In genomic region chr6:21556968-21557721, GRCh38 we compare ENCODE assay signal across 19 cellular contexts. TPM values are rescaled to one million over a fixed set of nuclear protein-coding genes. Genes with fewer than 3 reads are reported as not detected.
A peak's percentile ranks its signal among the peaks of the same experiment; 100 is the strongest.
DNase-seq lines count a peak whose midpoint lies in the region; ATAC-seq, FAIRE-seq and TF ChIP-seq lines count a peak whose summit lies in the region.
"Had no signal": no experiment of that assay in that cellular context is flagged by ENCODE, and none has a peak within 500 bp of the region (broad histone marks: within the 10 kb centered on the region; RNA-seq: fewer than 3 reads in every experiment).

No MANE protein-coding gene starts in this region.

- H2AFZ ChIP-seq in endothelial cell of umbilical vein (ENCODE audit: low read depth, low read length) = no peak overlapping the region

- no peak overlapping the region for H3K4me3 Mint-ChIP-seq in progenitor cell of endocrine pancreas (ENCODE audit: low read depth)
- H3K4me3 Mint-ChIP-seq in chondrocyte (ENCODE audit: unreplicated experiment) = no peak overlapping the region
- H3K4me3 Mint-ChIP-seq: activated B cell treated with CpG ODN at 0.5 μM for 24 hours; memory B cell; natural killer cell treated with Interleukin-12 subunit alpha and Interleukin-12 subunit beta and Interleukin-15 and Interleukin-18, amount 100 ng/mL, for 72 hours had no signal

- TF ChIP-seq CTCF in endothelial cell of umbilical vein (IDR thresholded peaks at IDR 0.05; ENCODE audit: extremely low read depth in 1 of 2, insufficient read depth in 1 of 2, low read depth in 1 of 2, low read length in 2 of 2) = no peak
- TF ChIP-seq CTCF in pancreas (IDR thresholded peaks at IDR 0.05) = no peak
- no peak for TF ChIP-seq CTCF in progenitor cell of endocrine pancreas (IDR thresholded peaks at IDR 0.05; ENCODE audit: unreplicated experiment)
- TF ChIP-seq CTCF in chondrocyte (IDR thresholded peaks at IDR 0.05) = no peak

- H3K27ac Mint-ChIP-seq in progenitor cell of endocrine pancreas (no peak overlapping the region), chondrocyte (ENCODE audit: unreplicated experiment) (no peak overlapping the region)
- H3K27ac Mint-ChIP-seq: activated B cell treated with CpG ODN at 0.5 μM for 24 hours; activated T-helper 2 cell treated with anti-CD3 and anti-CD28 coated beads, Interferon-gamma antibody, Interleukin-2, Interleukin-4, amounts not matched to agents 10 μg/mL and 5 μg/mL and 100 μg/mL, durations not matched to agents 14 hours and 24 hours and 36 hours; memory B cell; natural killer cell treated with Interleukin-12 subunit alpha and Interleukin-12 subunit beta and Interleukin-15 and Interleukin-18, amount 100 ng/mL, for 72 hours had no signal

- no TSS peak for BruUV-seq in endothelial cell of umbilical vein (replicated peaks; lab: Mats Ljungman, UMichigan)

- H3K36me3 ChIP-seq in endothelial cell of umbilical vein (ENCODE audit: control insufficient read depth in 2 of 2, extremely low read depth in 1 of 2, insufficient read depth in 2 of 2, low read length in 2 of 2) (no peaks in the 10 kb centered on the region), pancreas (no peaks in the 10 kb centered on the region)
- H3K36me3 ChIP-seq: HAP-1, right atrium auricular region had no signal

- FAIRE-seq in endothelial cell of umbilical vein (lab: Jason Lieb, UNC) (no peak), pancreas (lab: Jason Lieb, UNC) (no peak)
- FAIRE-seq: D721Med had no signal

- H3K27me3 Mint-ChIP-seq in progenitor cell of endocrine pancreas (no peaks in the 10 kb centered on the region), chondrocyte (ENCODE audit: low read depth) (no peaks in the 10 kb centered on the region)
- H3K27me3 Mint-ChIP-seq: activated B cell treated with CpG ODN at 0.5 μM for 24 hours had no signal

- intact Hi-C loops in endothelial cell of umbilical vein (cut with micrococcal nuclease) = no loop called here
- intact Hi-C loops in pancreas (cut with DNase I) = no loop called here

- DNase-seq in LHCN-M2 (ENCODE audit: low read depth) = peak; percentile 45
- DNase-seq in NCI-H748 (lab: John Stamatoyannopoulos, UW; ENCODE audit: unreplicated experiment) = peak; percentile 98
- DNase-seq in endothelial cell of umbilical vein (ENCODE audit: low read depth, low spot score) = peak; percentile 67
- DNase-seq in pancreas = peak in 3 of 6 donors; percentile 15 to 23 (median 19)
- DNase-seq in progenitor cell of endocrine pancreas (ENCODE audit: low spot score, unreplicated experiment) = no peak
- no peak for DNase-seq in chondrocyte (ENCODE audit: low spot score)
- no peak for DNase-seq in activated gamma-delta T cell treated with Interleukin-2 at 50 U/mL for 16 hours
- DNase-seq: activated B cell treated with CpG ODN at 0.5 μM for 24 hours; amniotic stem cell; MM.1S; Right ventricle myocardium superior; stimulated activated CD4-positive, alpha-beta T cell treated with anti-CD3 and anti-CD28 coated beads, Interleukin-2, amount 100 ng/mL, for 24 hours had no signal

- H3K79me2 ChIP-seq in endothelial cell of umbilical vein (ENCODE audit: control insufficient read depth, insufficient read depth, low read length) = no peaks in the 10 kb centered on the region

- H3K27ac ChIP-seq in endothelial cell of umbilical vein (ENCODE audit: insufficient read depth, low read depth, low read length) (no peak overlapping the region), pancreas (peak overlapping the region in 2 of 4 donors; percentile 31 to 68)
- H3K27ac ChIP-seq: right atrium auricular region had no signal

- H3K27me3 ChIP-seq in endothelial cell of umbilical vein (ENCODE audit: control insufficient read depth in 2 of 2, insufficient read depth in 2 of 2, low read length in 2 of 2) = no peaks in the 10 kb centered on the region
- no peaks in the 10 kb centered on the region for H3K27me3 ChIP-seq in pancreas
- H3K27me3 ChIP-seq: right atrium auricular region had no signal

- H3K4me1 ChIP-seq in endothelial cell of umbilical vein (ENCODE audit: control insufficient read depth, extremely low read depth, insufficient read depth, low read length) = no peaks in the 10 kb centered on the region
- H3K4me1 ChIP-seq in pancreas = peaks cover 9 to 18% (median 12%) of the 10 kb centered on the region in 3 donors
- H3K4me1 ChIP-seq: HAP-1 had no signal

- H3K4me1 Mint-ChIP-seq in progenitor cell of endocrine pancreas (ENCODE audit: low read depth) (peaks cover 5% of the 10 kb centered on the region), chondrocyte (ENCODE audit: low read depth) (no peaks in the 10 kb centered on the region)
- H3K4me1 Mint-ChIP-seq: activated B cell treated with CpG ODN at 0.5 μM for 24 hours, memory B cell had no signal

- H3K9me1 ChIP-seq in endothelial cell of umbilical vein (replicated peaks; ENCODE audit: control insufficient read depth, extremely low read depth, insufficient read depth, low read length) = no peaks in the 10 kb centered on the region

- no peak for TF ChIP-seq POLR2A in endothelial cell of umbilical vein (IDR thresholded peaks at IDR 0.05; ENCODE audit: low read depth, low read length)

- POLR2A ChIA-PET in endothelial cell of umbilical vein (lab: Charles Lee) = no interaction called here

- no peaks in the 10 kb centered on the region for H4K20me1 ChIP-seq in endothelial cell of umbilical vein (replicated peaks; ENCODE audit: control insufficient read depth, extremely low read depth, insufficient read depth, low read length)

- no peak overlapping the region for H3K9ac ChIP-seq in endothelial cell of umbilical vein (replicated peaks; ENCODE audit: extremely low read depth, insufficient read depth, low read length)

- H3K9me3 Mint-ChIP-seq in progenitor cell of endocrine pancreas (ENCODE audit: low read depth) (no peaks in the 10 kb centered on the region), chondrocyte (ENCODE audit: low read depth) (no peaks in the 10 kb centered on the region)
- H3K9me3 Mint-ChIP-seq: activated B cell treated with CpG ODN at 0.5 μM for 24 hours; memory B cell; natural killer cell treated with Interleukin-12 subunit alpha and Interleukin-12 subunit beta and Interleukin-15 and Interleukin-18, amount 100 ng/mL, for 72 hours had no signal

- CTCF ChIA-PET in endothelial cell of umbilical vein (lab: Charles Lee) = interaction anchor here (0.6 kb wide), 1 partner anchor 50 kb away, joined by 3 read pairs; no protein-coding TSS in a partner anchor

- peak; percentile 94 to 96 (median 96) for ATAC-seq in pancreas
- ATAC-seq in HG03571 (IDR thresholded peaks at IDR 0.05; ENCODE audit: unreplicated experiment) = no peak
- ATAC-seq: natural killer cell treated with Interleukin-12 subunit alpha and Interleukin-12 subunit beta and Interleukin-15 and Interleukin-18, amount 100 ng/mL, for 72 hours had no signal

- no peaks in the 10 kb centered on the region for H3K36me3 Mint-ChIP-seq in progenitor cell of endocrine pancreas (ENCODE audit: insufficient read depth)
- no peaks in the 10 kb centered on the region for H3K36me3 Mint-ChIP-seq in chondrocyte (ENCODE audit: low read depth)
- H3K36me3 Mint-ChIP-seq: memory B cell; natural killer cell treated with Interleukin-12 subunit alpha and Interleukin-12 subunit beta and Interleukin-15 and Interleukin-18, amount 100 ng/mL, for 72 hours had no signal

- no peak overlapping the region for H3K4me2 ChIP-seq in endothelial cell of umbilical vein (ENCODE audit: insufficient read depth, low read length)

- no peaks in the 10 kb centered on the region for H3K9me3 ChIP-seq in endothelial cell of umbilical vein (replicated peaks; ENCODE audit: control insufficient read depth, insufficient read depth, low read length)
- H3K9me3 ChIP-seq in pancreas = no peaks in the 10 kb centered on the region
- H3K9me3 ChIP-seq: HAP-1, right atrium auricular region had no signal

- dilution Hi-C loops in endothelial cell of umbilical vein (cut with MboI; ENCODE audit: extremely low pct_ligation_motif_present, low sequenced_read_pairs) = no loop called here

- H3K4me3 ChIP-seq in endothelial cell of umbilical vein (replicated peaks in 1 of 3; ENCODE audit: insufficient read depth in 1 of 3, low read depth in 1 of 3, low read length in 3 of 3) (no peak overlapping the region), pancreas (no peak overlapping the region)
- H3K4me3 ChIP-seq: HAP-1, right atrium auricular region had no signal

- 9 to 13% methylated on average over 5 of the region's 5 CpGs for WGBS in pancreas, 2 donors

TF ChIP-seq in endothelial cell of umbilical vein, 7 proteins besides CTCF, POLR2A, EP300 and RAD21:
- peak; percentile 30 for TF ChIP-seq JUN (IDR thresholded peaks at IDR 0.05; ENCODE audit: borderline replicate concordance, insufficient read depth, insufficient read length, low read depth)
- TF ChIP-seq EZH2 (IDR thresholded peaks at IDR 0.05; ENCODE audit: borderline replicate concordance, low read depth, low read length, severe bottlenecking) = no peak
- TF ChIP-seq FOS (IDR thresholded peaks at IDR 0.05; ENCODE audit: borderline replicate concordance, insufficient read depth, low read length) = peak; percentile 30
- TF ChIP-seq MAX (IDR thresholded peaks at IDR 0.05; ENCODE audit: insufficient read depth, insufficient read length) = no peak
- no peak for TF ChIP-seq GATA2 (IDR thresholded peaks at IDR 0.05; ENCODE audit: insufficient read depth, insufficient read length, low read depth, low read length)
- TF ChIP-seq POLR2AphosphoS5 (IDR thresholded peaks at IDR 0.05; ENCODE audit: insufficient read depth, low read depth, low read length) = no peak
- no peak for TF ChIP-seq MYC (IDR thresholded peaks at IDR 0.05; ENCODE audit: low read depth, low read length)

RNA-seq across cellular contexts. Expression of gene SOX4, which starts 36.4 kb away (rescaled TPM):
- total RNA-seq in LHCN-M2 (2014; rRNA removed) = 4.3 and 6.2 TPM in 2 replicates
- polyA plus RNA-seq in LHCN-M2 (2012) = 3.3 TPM
- total RNA-seq in endothelial cell of umbilical vein = 121 and 127 TPM in 2 replicates
- polyA plus RNA-seq in endothelial cell of umbilical vein = 18.5 and 20.4 TPM in 2 replicates
- polyA plus RNA-seq in endothelial cell of umbilical vein (2011; cell fraction: cytosol; rRNA removed) = 17.6 and 22.6 TPM in 2 replicates
- polyA plus RNA-seq in endothelial cell of umbilical vein (2011; cell fraction: nucleus; rRNA removed) = 35.2 and 46.7 TPM in 2 replicates
- 66.1 and 81.9 TPM in 2 replicates for polyA plus RNA-seq in endothelial cell of umbilical vein (2012)
- 43.4 and 49.9 TPM in 2 replicates for polyA minus RNA-seq in endothelial cell of umbilical vein
- polyA minus RNA-seq in endothelial cell of umbilical vein (2011; cell fraction: cytosol; rRNA and poly(A)+ RNA removed) = 4.7 TPM
- 54.9 and 59.8 TPM in 2 replicates for polyA minus RNA-seq in endothelial cell of umbilical vein (2011; cell fraction: nucleus; rRNA and poly(A)+ RNA removed)
- total RNA-seq in pancreas = 10 to 100 TPM in 5 of 6 donors, 1 to 10 TPM in 1; 9.7 to 61.9 (median 13.3) TPM
- polyA plus RNA-seq in pancreas = 1 to 10 TPM; 4.7 to 8.7 TPM
- 274 and 293 TPM in 2 replicates for total RNA-seq in progenitor cell of endocrine pancreas
- total RNA-seq in chondrocyte = 46.4 to 61.7 TPM (median 60.8 TPM) in 3 replicates

Comparison
In these comparisons a context has a peak if more than half of its experiments do, and no peak if none do; other contexts are left out.
1. DNase-seq: peak in LHCN-M2 (single experiment), NCI-H748 (single experiment) and endothelial cell of umbilical vein (single experiment); none in progenitor cell of endocrine pancreas (single experiment), chondrocyte (single experiment) and activated gamma-delta T cell treated with Interleukin-2 at 50 U/mL for 16 hours (single experiment).